Comparison of ENCODE assay signal across 8 cellular contexts in the genomic region with DNA sequence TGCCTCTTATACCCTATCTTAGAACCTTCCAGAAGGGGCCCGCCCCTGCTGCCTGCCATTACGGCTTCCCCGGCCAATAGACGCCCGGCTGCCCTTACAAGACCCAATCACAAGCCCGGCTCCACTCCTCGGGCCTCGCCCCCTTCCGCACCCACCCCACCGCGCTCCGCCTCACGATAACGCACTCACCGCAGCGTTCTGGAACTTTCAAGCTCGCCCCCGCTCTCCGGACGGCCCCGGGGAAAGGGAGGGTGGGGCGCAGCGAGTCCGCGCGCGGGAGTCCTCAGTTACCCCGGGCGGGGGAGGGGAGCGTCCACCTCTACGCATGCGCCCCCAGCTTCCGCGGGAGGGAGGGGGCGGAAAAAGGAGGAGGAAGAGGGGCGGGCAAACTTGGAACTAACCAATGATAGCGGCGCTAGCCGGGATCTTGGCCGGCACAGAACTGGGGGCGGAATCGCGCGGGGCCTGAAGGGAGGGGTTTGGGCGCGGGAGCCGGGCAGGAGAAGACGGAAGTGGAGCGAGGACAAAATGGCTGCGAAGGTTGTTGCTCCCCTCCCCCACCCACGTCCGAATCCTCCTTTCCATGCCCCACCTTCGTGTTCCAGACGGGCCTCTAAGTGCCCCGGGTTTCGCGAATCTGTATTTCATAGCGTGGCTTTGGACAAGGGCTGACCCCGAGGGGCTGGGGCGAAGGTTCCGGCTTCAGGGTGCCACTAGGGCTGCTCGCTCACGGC. TPM values are rescaled to one million over a fixed set of nuclear protein-coding genes. Genes with fewer than 3 reads are reported as not detected.
DNase-seq lines count a peak whose midpoint lies in the region; ATAC-seq and TF ChIP-seq lines count a peak whose summit lies in the region.

No MANE protein-coding gene starts in this region.

- peak overlapping the region; percentile 83 to 98 (median 92) for H3K4me3 ChIP-seq in BLaER1 treated with 17β-estradiol and CSF1 and Interleukin-3, amounts not matched to agents 10 nM and 100 nM
- peak overlapping the region; percentile 81 to 98 (median 87) for H3K4me3 ChIP-seq in liver (ENCODE audit: low read depth in 1 of 3, low read length in 3 of 3)

- H3K9me3 ChIP-seq in BLaER1 treated with 17β-estradiol and CSF1 and Interleukin-3, amounts not matched to agents 10 nM and 100 nM (replicated peaks in 1 of 11) = peaks cover 0 to 16% (median 3%) of the 10 kb centered on the region in 11 experiments; a peak in 7 of 22 replicates
- no peaks in the 10 kb centered on the region for H3K9me3 ChIP-seq in liver (ENCODE audit: control insufficient read depth in 4 of 4, low read length in 3 of 4)

- no peak for TF ChIP-seq RAD21 in liver (IDR thresholded peaks at IDR 0.05)

- under 1% methylated on average over 63 of the region's 63 CpGs for WGBS in liver

- H3K27me3 ChIP-seq in BLaER1 treated with 17β-estradiol and CSF1 and Interleukin-3, amounts not matched to agents 10 nM and 100 nM = no peaks in the 10 kb centered on the region
- no peaks in the 10 kb centered on the region for H3K27me3 ChIP-seq in liver (ENCODE audit: control insufficient read depth in 4 of 4, insufficient read depth in 4 of 4, low read length in 3 of 4)

- H3K4me2 ChIP-seq in BLaER1 treated with 17β-estradiol and CSF1 and Interleukin-3, amounts not matched to agents 10 nM and 100 nM = peak overlapping the region; percentile 69 to 95 (median 90)

- peak overlapping the region; percentile 100 for H3K27ac ChIP-seq in BLaER1 treated with 17β-estradiol and CSF1 and Interleukin-3, amounts not matched to agents 10 nM and 100 nM
- peak overlapping the region; percentile 97 to 100 for H3K27ac ChIP-seq in liver (ENCODE audit: low read depth in 1 of 2, low read length in 2 of 2)

- H3K36me3 ChIP-seq in BLaER1 treated with 17β-estradiol and CSF1 and Interleukin-3, amounts not matched to agents 10 nM and 100 nM = peaks cover 40 to 45% (median 44%) of the 10 kb centered on the region in 11 experiments
- peaks cover 8 to 36% (median 30%) of the 10 kb centered on the region in 4 donors for H3K36me3 ChIP-seq in liver (ENCODE audit: control insufficient read depth in 4 of 4, insufficient read depth in 3 of 4, low read depth in 1 of 4, low read length in 3 of 4)

- H3K9ac ChIP-seq in BLaER1 treated with 17β-estradiol and CSF1 and Interleukin-3, amounts not matched to agents 10 nM and 100 nM = peak overlapping the region; percentile 98 to 100 (median 100)
- H3K9ac ChIP-seq in liver (ENCODE audit: low read depth in 1 of 2, low read length in 2 of 2) = peak overlapping the region; percentile 99 to 100

- DNase-seq in NCI-H748 treated with DMSO at 0.1 percent for 48 hours (lab: John Stamatoyannopoulos, UW) = peak; percentile 98
- peak; percentile 99 for DNase-seq in activated CD4-positive, alpha-beta T cell treated with anti-CD3 and anti-CD28 coated beads, Interleukin-2, amount 50 U/mL, for 48 hours
- DNase-seq in dermis microvascular lymphatic vessel endothelial cell (ENCODE audit: low read depth in 2 of 2) = peak; percentile 97 to 100
- DNase-seq in stimulated activated CD4-positive, alpha-beta T cell treated with anti-CD3 and anti-CD28 coated beads, Interleukin-4, amount 100 ng/mL, for 1 hour = peak; percentile 99

- peaks cover 45 to 47% (median 46%) of the 10 kb centered on the region in 11 experiments for H4K20me1 ChIP-seq in BLaER1 treated with 17β-estradiol and CSF1 and Interleukin-3, amounts not matched to agents 10 nM and 100 nM

- ATAC-seq in GM19397 (IDR thresholded peaks at IDR 0.05; ENCODE audit: unreplicated experiment) (peak; percentile 86), HG03565 (IDR thresholded peaks at IDR 0.05; ENCODE audit: unreplicated experiment) (peak; percentile 69)

- TF ChIP-seq CTCF in liver (IDR thresholded peaks at IDR 0.05; ENCODE audit: low read depth, low read length, missing input control) = no peak

- H3K4me1 ChIP-seq in BLaER1 treated with 17β-estradiol and CSF1 and Interleukin-3, amounts not matched to agents 10 nM and 100 nM = peaks cover 49 to 60% (median 53%) of the 10 kb centered on the region in 10 experiments
- peaks cover 3 to 34% (median 24%) of the 10 kb centered on the region in 4 donors for H3K4me1 ChIP-seq in liver (ENCODE audit: control insufficient read depth in 4 of 4, insufficient read depth in 4 of 4, low read length in 3 of 4)

TF ChIP-seq in liver, 16 proteins besides CTCF, POLR2A, EP300 and RAD21:
- TF ChIP-seq TAF1 (conservative IDR thresholded peaks at IDR 0.05) (peak; percentile 44), FOXA1 (IDR thresholded peaks at IDR 0.05) (peak; percentile 42), SP1 (IDR thresholded peaks at IDR 0.05) (peak; percentile 96), HNF4A (conservative IDR thresholded peaks at IDR 0.05) (no peak), EGR1 (IDR thresholded peaks at IDR 0.05; ENCODE audit: low read depth in 2 of 2) (peak; percentile 97 to 100), RXRA (IDR thresholded peaks at IDR 0.05) (peak; percentile 89 to 95), FOXA2 (IDR thresholded peaks at IDR 0.05) (no peak), GABPA (IDR thresholded peaks at IDR 0.05 in 1 of 2, conservative IDR thresholded peaks at IDR 0.05 in 1 of 2) (peak in 1 of 2 donors; percentile 84), JUND (IDR thresholded peaks at IDR 0.05) (no peak), HNF4G (IDR thresholded peaks at IDR 0.05) (no peak), NR2F2 (IDR thresholded peaks at IDR 0.05) (no peak), YY1 (IDR thresholded peaks at IDR 0.05) (peak; percentile 98)
- TF ChIP-seq, protein P1, sequence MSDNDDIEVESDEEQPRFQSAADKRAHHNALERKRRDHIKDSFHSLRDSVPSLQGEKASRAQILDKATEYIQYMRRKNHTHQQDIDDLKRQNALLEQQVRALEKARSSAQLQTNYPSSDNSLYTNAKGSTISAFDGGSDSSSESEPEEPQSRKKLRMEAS (IDR thresholded peaks at IDR 0.05) = peak; percentile 67
- TF ChIP-seq, protein P2, sequence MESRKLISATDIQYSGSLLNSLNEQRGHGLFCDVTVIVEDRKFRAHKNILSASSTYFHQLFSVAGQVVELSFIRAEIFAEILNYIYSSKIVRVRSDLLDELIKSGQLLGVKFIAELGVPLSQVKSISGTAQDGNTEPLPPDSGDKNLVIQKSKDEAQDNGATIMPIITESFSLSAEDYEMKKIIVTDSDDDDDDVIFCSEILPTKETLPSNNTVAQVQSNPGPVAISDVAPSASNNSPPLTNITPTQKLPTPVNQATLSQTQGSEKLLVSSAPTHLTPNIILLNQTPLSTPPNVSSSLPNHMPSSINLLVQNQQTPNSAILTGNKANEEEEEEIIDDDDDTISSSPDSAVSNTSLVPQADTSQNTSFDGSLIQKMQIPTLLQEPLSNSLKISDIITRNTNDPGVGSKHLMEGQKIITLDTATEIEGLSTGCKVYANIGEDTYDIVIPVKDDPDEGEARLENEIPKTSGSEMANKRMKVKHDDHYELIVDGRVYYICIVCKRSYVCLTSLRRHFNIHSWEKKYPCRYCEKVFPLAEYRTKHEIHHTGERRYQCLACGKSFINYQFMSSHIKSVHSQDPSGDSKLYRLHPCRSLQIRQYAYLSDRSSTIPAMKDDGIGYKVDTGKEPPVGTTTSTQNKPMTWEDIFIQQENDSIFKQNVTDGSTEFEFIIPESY (IDR thresholded peaks at IDR 0.05) = peak; percentile 35
- TF ChIP-seq, protein P3, sequence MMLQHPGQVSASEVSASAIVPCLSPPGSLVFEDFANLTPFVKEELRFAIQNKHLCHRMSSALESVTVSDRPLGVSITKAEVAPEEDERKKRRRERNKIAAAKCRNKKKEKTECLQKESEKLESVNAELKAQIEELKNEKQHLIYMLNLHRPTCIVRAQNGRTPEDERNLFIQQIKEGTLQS (IDR thresholded peaks at IDR 0.05) = no peak
- TF ChIP-seq, protein P4, sequence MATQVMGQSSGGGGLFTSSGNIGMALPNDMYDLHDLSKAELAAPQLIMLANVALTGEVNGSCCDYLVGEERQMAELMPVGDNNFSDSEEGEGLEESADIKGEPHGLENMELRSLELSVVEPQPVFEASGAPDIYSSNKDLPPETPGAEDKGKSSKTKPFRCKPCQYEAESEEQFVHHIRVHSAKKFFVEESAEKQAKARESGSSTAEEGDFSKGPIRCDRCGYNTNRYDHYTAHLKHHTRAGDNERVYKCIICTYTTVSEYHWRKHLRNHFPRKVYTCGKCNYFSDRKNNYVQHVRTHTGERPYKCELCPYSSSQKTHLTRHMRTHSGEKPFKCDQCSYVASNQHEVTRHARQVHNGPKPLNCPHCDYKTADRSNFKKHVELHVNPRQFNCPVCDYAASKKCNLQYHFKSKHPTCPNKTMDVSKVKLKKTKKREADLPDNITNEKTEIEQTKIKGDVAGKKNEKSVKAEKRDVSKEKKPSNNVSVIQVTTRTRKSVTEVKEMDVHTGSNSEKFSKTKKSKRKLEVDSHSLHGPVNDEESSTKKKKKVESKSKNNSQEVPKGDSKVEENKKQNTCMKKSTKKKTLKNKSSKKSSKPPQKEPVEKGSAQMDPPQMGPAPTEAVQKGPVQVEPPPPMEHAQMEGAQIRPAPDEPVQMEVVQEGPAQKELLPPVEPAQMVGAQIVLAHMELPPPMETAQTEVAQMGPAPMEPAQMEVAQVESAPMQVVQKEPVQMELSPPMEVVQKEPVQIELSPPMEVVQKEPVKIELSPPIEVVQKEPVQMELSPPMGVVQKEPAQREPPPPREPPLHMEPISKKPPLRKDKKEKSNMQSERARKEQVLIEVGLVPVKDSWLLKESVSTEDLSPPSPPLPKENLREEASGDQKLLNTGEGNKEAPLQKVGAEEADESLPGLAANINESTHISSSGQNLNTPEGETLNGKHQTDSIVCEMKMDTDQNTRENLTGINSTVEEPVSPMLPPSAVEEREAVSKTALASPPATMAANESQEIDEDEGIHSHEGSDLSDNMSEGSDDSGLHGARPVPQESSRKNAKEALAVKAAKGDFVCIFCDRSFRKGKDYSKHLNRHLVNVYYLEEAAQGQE (IDR thresholded peaks at IDR 0.05) = no peak

RNA-seq across cellular contexts. Expression of gene HSPA8, which starts 0.4 kb away (rescaled TPM):
- total RNA-seq in dermis microvascular lymphatic vessel endothelial cell (2,469 and 3,052 TPM in 2 replicates), liver (1,000 to 10,000 TPM; 1,425 to 1,445 TPM)
- 100 to 1,000 TPM; 215 to 518 TPM for polyA plus RNA-seq in liver

Comparison
In these comparisons a context has a peak if more than half of its experiments do, and no peak if none do; other contexts are left out.
1. Peak in every context shown above with its lines: DNase-seq, ATAC-seq, H3K4me3 ChIP-seq and H3K27ac ChIP-seq.